Comparison of ENCODE assay signal across 8 cellular contexts in genomic region chr6:30781697-30782424, GRCh38. TPM values are rescaled to one million over a fixed set of nuclear protein-coding genes. Genes with fewer than 3 reads are reported as not detected.
DNase-seq lines count a peak whose midpoint lies in the region; TF ChIP-seq lines count a peak whose summit lies in the region.

No MANE protein-coding gene starts in this region.

- peaks cover 11% of the 10 kb centered on the region for H3K4me1 ChIP-seq in CD4-positive, alpha-beta memory T cell (ENCODE audit: insufficient read depth, low read length)

- H3K4me1 Mint-ChIP-seq in brain: peaks cover 50% of the 10 kb centered on the region
- H3K4me1 Mint-ChIP-seq in CD4-positive, alpha-beta memory T cell: peaks cover 11 to 23% (median 20%) of the 10 kb centered on the region in 4 donors

- DNase-seq in DMS53 (lab: John Stamatoyannopoulos, UW): peak; percentile 97
- peak; percentile 100 for DNase-seq in M059J (ENCODE audit: low read depth)
- peak; percentile 99 for DNase-seq in RPMI7951 (ENCODE audit: low read depth)
- peak; percentile 94 for DNase-seq in inferior parietal cortex (ENCODE audit: extremely low spot score)
- peak; percentile 97 for DNase-seq in skeletal muscle cell (ENCODE audit: low read depth)
- no peak for DNase-seq in CD4-positive, alpha-beta memory T cell
- DNase-seq in H7: no peak

- H3K27ac ChIP-seq in CD4-positive, alpha-beta memory T cell (ENCODE audit: low read depth, low read length): no peak overlapping the region

- H3K27ac Mint-ChIP-seq in brain: peak overlapping the region; percentile 77 to 99 (median 99)
- peak overlapping the region in 1 of 7 donors; percentile 89 for H3K27ac Mint-ChIP-seq in CD4-positive, alpha-beta memory T cell

- CTCF ChIA-PET in CD4-positive, alpha-beta memory T cell (lab: Charles Lee; ENCODE audit: partially characterized antibody): interaction anchor here (1.3 kb wide), 1 partner anchor 40 kb away, joined by 5 read pairs; no protein-coding TSS in a partner anchor

- POLR2A ChIA-PET in CD4-positive, alpha-beta memory T cell (lab: Charles Lee; ENCODE audit: partially characterized antibody): interaction anchor here (0.9 to 1.7 kb wide), 3 partner anchors 8 to 12 kb away, joined by 3 to 5 read pairs (median 3); no protein-coding TSS in a partner anchor

- peaks cover 2% of the 10 kb centered on the region for H3K27me3 Mint-ChIP-seq in brain
- no peaks in the 10 kb centered on the region for H3K27me3 Mint-ChIP-seq in CD4-positive, alpha-beta memory T cell

- no peaks in the 10 kb centered on the region for H3K27me3 ChIP-seq in CD4-positive, alpha-beta memory T cell (ENCODE audit: insufficient read depth, low read length)
- no peaks in the 10 kb centered on the region for H3K27me3 ChIP-seq in H7 (ENCODE audit: control insufficient read depth, insufficient read depth, low read length)

- no peaks in the 10 kb centered on the region for H3K36me3 ChIP-seq in CD4-positive, alpha-beta memory T cell (ENCODE audit: insufficient read depth, low read length)
- H3K36me3 ChIP-seq in H7 (replicated peaks; ENCODE audit: control insufficient read depth, insufficient read depth, low read length): no peaks in the 10 kb centered on the region

- no peaks in the 10 kb centered on the region for H3K9me3 ChIP-seq in CD4-positive, alpha-beta memory T cell (ENCODE audit: control insufficient read depth in 1 of 2, low read length in 2 of 2)

- TF ChIP-seq CTCF in brain (conservative IDR thresholded peaks at IDR 0.05): no peak

- intact Hi-C loops in CD4-positive, alpha-beta memory T cell (cut with micrococcal nuclease): no loop called here

- no peaks in the 10 kb centered on the region for H3K36me3 Mint-ChIP-seq in brain
- H3K36me3 Mint-ChIP-seq in CD4-positive, alpha-beta memory T cell: no peaks in the 10 kb centered on the region

- H3K4me3 Mint-ChIP-seq in brain: peak overlapping the region in 4 of 5 experiments; percentile 72 to 82 (median 78)
- no peak overlapping the region for H3K4me3 Mint-ChIP-seq in CD4-positive, alpha-beta memory T cell

- H3K4me3 ChIP-seq in skeletal muscle cell (ENCODE audit: low read depth, low read length) (no peak overlapping the region), H7 (ENCODE audit: insufficient read depth, low read depth, low read length) (no peak overlapping the region)
- no peak overlapping the region for H3K4me3 ChIP-seq in CD4-positive, alpha-beta memory T cell (ENCODE audit: low read length in 2 of 2)

- peaks cover 3 to 17% (median 12%) of the 10 kb centered on the region in 5 experiments for H3K9me3 Mint-ChIP-seq in brain
- H3K9me3 Mint-ChIP-seq in CD4-positive, alpha-beta memory T cell: no peaks in the 10 kb centered on the region

RNA-seq across cellular contexts. Expression of gene IER3, which starts 37.5 kb away (rescaled TPM):
- total RNA-seq in M059J (2014; rRNA removed; shearing (Covaris generic)): 348 and 388 TPM in 2 replicates
- total RNA-seq in RPMI7951 (2014; rRNA removed; shearing (Covaris generic)): 377 and 410 TPM in 2 replicates
- polyA plus RNA-seq in brain (ENCODE audit: insufficient read depth, low read depth, low replicate concordance): 3.8 TPM
- total RNA-seq in CD4-positive, alpha-beta memory T cell: 10 to 100 TPM; 11.3 to 11.4 TPM
- polyA plus RNA-seq in CD4-positive, alpha-beta memory T cell: under 1 TPM; 0.77 to 0.83 TPM
- 116 and 141 TPM in 2 replicates for total RNA-seq in H7 (2014; rRNA removed; shearing (Covaris generic))

RNA-seq across cellular contexts. Expression of gene FLOT1, which starts 39.4 kb away (rescaled TPM):
- total RNA-seq in M059J (2014; rRNA removed; shearing (Covaris generic)): 194 and 244 TPM in 2 replicates
- total RNA-seq in RPMI7951 (2014; rRNA removed; shearing (Covaris generic)): 108 and 118 TPM in 2 replicates
- 231 TPM for polyA plus RNA-seq in brain (ENCODE audit: insufficient read depth, low read depth, low replicate concordance)
- 10 to 100 TPM; 75.3 to 78.5 TPM for total RNA-seq in CD4-positive, alpha-beta memory T cell
- 10 to 100 TPM; 74.6 to 82.1 TPM for polyA plus RNA-seq in CD4-positive, alpha-beta memory T cell
- total RNA-seq in H7 (2014; rRNA removed; shearing (Covaris generic)): 140 and 152 TPM in 2 replicates

Comparison
In these comparisons a context has a peak if more than half of its experiments do, and no peak if none do; other contexts are left out.
1. DNase-seq: peak in DMS53 (single experiment), M059J (single experiment), RPMI7951 (single experiment), inferior parietal cortex (single experiment) and skeletal muscle cell (single experiment); none in CD4-positive, alpha-beta memory T cell (0 of 5) and H7 (single experiment).
2. H3K4me3 Mint-ChIP-seq: peak in brain (4 of 5); none in CD4-positive, alpha-beta memory T cell (0 of 8).